In genomic region chr5:102889033-102889432, GRCh38 we compare ENCODE assay signal across 17 cellular contexts.
"Had no signal": no experiment of that assay in that cellular context is flagged by ENCODE, and none has a peak within 500 bp of the region (broad histone marks: within the 10 kb centered on the region; RNA-seq: fewer than 3 reads in every experiment).

No MANE protein-coding gene starts in this region.

- H3K36me3 Mint-ChIP-seq: activated naive CD8-positive, alpha-beta T cell treated with anti-CD3 and anti-CD28 coated beads, Interleukin-2, amount 10 ng/mL, durations not matched to agents 7 days and 5 days; memory B cell had no signal

- H3K36me3 ChIP-seq: breast epithelium, upper lobe of left lung had no signal

- H3K27me3 ChIP-seq: breast epithelium, hepatocyte, upper lobe of left lung had no signal

- H3K4me3 ChIP-seq: breast epithelium, coronary artery, hepatocyte, upper lobe of left lung had no signal

- H3K4me3 Mint-ChIP-seq: activated CD4-positive, alpha-beta memory T cell treated with anti-CD3 and anti-CD28 coated beads for 36 hours; activated naive CD4-positive, alpha-beta T cell treated with anti-CD3 and anti-CD28 coated beads for 36 hours; activated naive CD8-positive, alpha-beta T cell treated with anti-CD3 and anti-CD28 coated beads, Interleukin-2, amount 10 ng/mL, durations not matched to agents 7 days and 5 days; activated T-cell treated with anti-CD3 and anti-CD28 coated beads, Interleukin-2, amount 50 U/mL, for 72 hours; memory B cell; neural crest cell; T-helper 1 cell treated with Interleukin-12 subunit alpha and Interleukin-12 subunit beta and Interleukin-4 antibody, amounts not matched to agents 30 μg/mL and 1 μg/mL, for 36 hours had no signal

- H3K9me3 Mint-ChIP-seq: activated CD4-positive, alpha-beta memory T cell treated with anti-CD3 and anti-CD28 coated beads for 36 hours; activated naive CD4-positive, alpha-beta T cell treated with anti-CD3 and anti-CD28 coated beads for 36 hours; activated naive CD8-positive, alpha-beta T cell treated with anti-CD3 and anti-CD28 coated beads, Interleukin-2, amount 10 ng/mL, durations not matched to agents 7 days and 5 days; memory B cell; neural crest cell; T-helper 1 cell treated with Interleukin-12 subunit alpha and Interleukin-12 subunit beta and Interleukin-4 antibody, amounts not matched to agents 30 μg/mL and 1 μg/mL, for 36 hours had no signal

- H3K27ac Mint-ChIP-seq: activated CD4-positive, alpha-beta memory T cell treated with anti-CD3 and anti-CD28 coated beads for 36 hours; activated naive CD4-positive, alpha-beta T cell treated with anti-CD3 and anti-CD28 coated beads for 36 hours; activated naive CD8-positive, alpha-beta T cell treated with anti-CD3 and anti-CD28 coated beads, Interleukin-2, amount 10 ng/mL, durations not matched to agents 7 days and 5 days; activated T-cell treated with anti-CD3 and anti-CD28 coated beads, Interleukin-2, amount 50 U/mL, for 72 hours; memory B cell; T-helper 1 cell treated with Interleukin-12 subunit alpha and Interleukin-12 subunit beta and Interleukin-4 antibody, amounts not matched to agents 30 μg/mL and 1 μg/mL, for 36 hours had no signal

- DNase-seq: activated CD4-positive, alpha-beta memory T cell treated with anti-CD3 and anti-CD28 coated beads for 36 hours; activated CD4-positive, alpha-beta T cell treated with anti-CD3 and anti-CD28 coated beads for 48 hours; activated effector memory CD4-positive, alpha-beta T cell treated with Interleukin-2 at 50 U/mL for 16 hours; activated naive CD4-positive, alpha-beta T cell treated with anti-CD3 and anti-CD28 coated beads for 36 hours; activated naive CD8-positive, alpha-beta T cell treated with anti-CD3 and anti-CD28 coated beads, Interleukin-2, amount 10 ng/mL, durations not matched to agents 7 days and 5 days; activated T-cell treated with anti-CD3 and anti-CD28 coated beads, Interleukin-2, amount 50 U/mL, for 72 hours; amniotic stem cell; cerebellar nuclear complex; stimulated activated CD4-positive, alpha-beta T cell treated with anti-CD3 and anti-CD28 coated beads, Interleukin-4, amount 100 ng/mL, for 24 hours; stimulated activated naive CD8-positive, alpha-beta T cell treated with anti-CD3 and anti-CD28 coated beads, Interleukin-15, Interleukin-2, amounts not matched to agents 100 U/mL and 50 U/mL, for 24 hours; upper lobe of left lung had no signal

- H3K27me3 Mint-ChIP-seq: activated CD4-positive, alpha-beta memory T cell treated with anti-CD3 and anti-CD28 coated beads for 36 hours; activated naive CD8-positive, alpha-beta T cell treated with anti-CD3 and anti-CD28 coated beads, Interleukin-2, amount 10 ng/mL, durations not matched to agents 7 days and 5 days had no signal

- ATAC-seq: activated T-cell treated with anti-CD3 and anti-CD28 coated beads, Interleukin-2, amount 50 U/mL, for 72 hours; stimulated activated naive CD8-positive, alpha-beta T cell treated with anti-CD3 and anti-CD28 coated beads, Interleukin-15, Interleukin-2, amounts not matched to agents 100 U/mL and 50 U/mL, for 24 hours had no signal

- H3K4me1 ChIP-seq: breast epithelium, upper lobe of left lung had no signal

- H3K9me3 ChIP-seq: breast epithelium, upper lobe of left lung had no signal

- H3K27ac ChIP-seq: breast epithelium, coronary artery, hepatocyte, upper lobe of left lung had no signal

- H3K4me1 Mint-ChIP-seq: memory B cell had no signal
